ENCODE assay signal across 19 cellular contexts in genomic region chr7:134997214-134997885, GRCh38.
"Had no signal": no experiment of that assay in that cellular context is flagged by ENCODE, and none has a peak within 500 bp of the region (broad histone marks: within the 10 kb centered on the region; RNA-seq: fewer than 3 reads in every experiment).

No MANE protein-coding gene starts in this region.

- ATAC-seq: activated T-helper 17 cell treated with anti-CD3 and anti-CD28 coated beads, Interleukin-2, amount 50 U/mL, for 72 hours; foreskin keratinocyte; left lung; natural killer cell treated with Interleukin-12 subunit alpha and Interleukin-12 subunit beta and Interleukin-15 and Interleukin-18, amount 100 ng/mL, for 72 hours had no signal

- H3K4me1 ChIP-seq: foreskin keratinocyte, prostate gland had no signal

- H3K27me3 Mint-ChIP-seq: activated CD4-positive, alpha-beta T cell treated with anti-CD3 and anti-CD28 coated beads, Interleukin-2, amount 10 ng/mL, durations not matched to agents 7 days and 5 days; activated T-cell treated with anti-CD3 and anti-CD28 coated beads, Interleukin-2, amount 50 U/mL, for 24 hours; activated T-helper 17 cell treated with anti-CD3 and anti-CD28 coated beads, Interleukin-2, amount 50 U/mL, for 72 hours; dendritic cell treated with granulocyte-macrophage colony-stimulating factor and Interleukin-4, amounts not matched to agents 40 ng/mL and 50 ng/mL, for 4 days; natural killer cell treated with Interleukin-12 subunit alpha and Interleukin-12 subunit beta and Interleukin-15 and Interleukin-18, amount 100 ng/mL, for 72 hours had no signal

- H3K4me3 ChIP-seq: left lung, prostate gland, spleen, stomach, transverse colon had no signal

- DNase-seq: activated CD4-positive, alpha-beta T cell treated with anti-CD3 and anti-CD28 coated beads, Interleukin-2, amount 10 ng/mL, durations not matched to agents 7 days and 5 days; activated CD4-positive, CD25-positive, alpha-beta regulatory T cell treated with anti-CD3 and anti-CD28 coated beads, Interleukin-2, amount 50 U/mL, for 72 hours; activated CD8-positive, alpha-beta memory T cell treated with anti-CD3 and anti-CD28 coated beads for 24 hours; activated CD8-positive, alpha-beta memory T cell treated with anti-CD3 and anti-CD28 coated beads, Interleukin-2, amount 50 U/mL, for 4 hours; activated T-cell treated with anti-CD3 and anti-CD28 coated beads, Interleukin-2, amount 50 U/mL, for 24 hours; anterior cingulate cortex; brain microvascular endothelial cell; caudate nucleus; effector CD8-positive, alpha-beta T cell; foreskin keratinocyte; left lung; spleen; stomach; transverse colon had no signal

- H3K27me3 ChIP-seq: brain microvascular endothelial cell, foreskin keratinocyte, left lung, spleen, stomach, transverse colon had no signal

- H3K36me3 ChIP-seq: brain microvascular endothelial cell had no signal

- H3K27ac Mint-ChIP-seq: activated CD4-positive, alpha-beta T cell treated with anti-CD3 and anti-CD28 coated beads, Interleukin-2, amount 10 ng/mL, durations not matched to agents 7 days and 5 days; activated T-cell treated with anti-CD3 and anti-CD28 coated beads, Interleukin-2, amount 50 U/mL, for 24 hours; activated T-helper 17 cell treated with anti-CD3 and anti-CD28 coated beads, Interleukin-2, amount 50 U/mL, for 72 hours; dendritic cell treated with granulocyte-macrophage colony-stimulating factor and Interleukin-4, amounts not matched to agents 40 ng/mL and 50 ng/mL, for 4 days; natural killer cell treated with Interleukin-12 subunit alpha and Interleukin-12 subunit beta and Interleukin-15 and Interleukin-18, amount 100 ng/mL, for 72 hours had no signal

- H3K9me3 Mint-ChIP-seq: activated T-cell treated with anti-CD3 and anti-CD28 coated beads, Interleukin-2, amount 50 U/mL, for 24 hours; activated T-helper 17 cell treated with anti-CD3 and anti-CD28 coated beads, Interleukin-2, amount 50 U/mL, for 72 hours; natural killer cell treated with Interleukin-12 subunit alpha and Interleukin-12 subunit beta and Interleukin-15 and Interleukin-18, amount 100 ng/mL, for 72 hours had no signal

- H3K9me3 ChIP-seq: left lung, prostate gland, stomach, transverse colon had no signal

- H3K4me3 Mint-ChIP-seq: activated CD4-positive, alpha-beta T cell treated with anti-CD3 and anti-CD28 coated beads, Interleukin-2, amount 10 ng/mL, durations not matched to agents 7 days and 5 days; activated T-cell treated with anti-CD3 and anti-CD28 coated beads, Interleukin-2, amount 50 U/mL, for 24 hours; activated T-helper 17 cell treated with anti-CD3 and anti-CD28 coated beads, Interleukin-2, amount 50 U/mL, for 72 hours; dendritic cell treated with granulocyte-macrophage colony-stimulating factor and Interleukin-4, amounts not matched to agents 40 ng/mL and 50 ng/mL, for 4 days; natural killer cell treated with Interleukin-12 subunit alpha and Interleukin-12 subunit beta and Interleukin-15 and Interleukin-18, amount 100 ng/mL, for 72 hours had no signal

- H3K27ac ChIP-seq: brain microvascular endothelial cell, foreskin keratinocyte, left lung, prostate gland, VCaP had no signal
